ENCODE assay signal across 22 cellular contexts in the genomic region with DNA sequence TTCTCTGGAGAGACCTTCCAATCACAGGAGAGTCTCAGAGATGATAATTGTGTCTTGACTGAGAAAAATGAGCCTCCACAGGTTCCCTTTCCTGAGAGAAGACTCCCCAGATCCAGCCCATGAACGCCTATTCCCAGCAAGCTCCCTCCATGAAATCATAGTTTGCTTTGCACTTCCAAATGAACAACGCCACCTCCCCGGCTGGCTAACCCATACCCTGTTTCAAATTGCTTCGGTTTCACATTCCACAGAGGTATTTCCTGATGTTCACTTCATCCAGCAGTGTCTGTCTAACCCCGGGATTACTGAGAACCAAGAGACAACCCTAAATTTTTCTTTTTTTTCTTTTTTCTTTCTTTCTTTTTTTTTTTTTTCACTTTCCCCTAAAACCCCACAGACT.
"Had no signal": no experiment of that assay in that cellular context is flagged by ENCODE, and none has a peak within 500 bp of the region (broad histone marks: within the 10 kb centered on the region; RNA-seq: fewer than 3 reads in every experiment).

No MANE protein-coding gene starts in this region.

- DNase-seq: activated CD4-positive, alpha-beta T cell treated with anti-CD3 and anti-CD28 coated beads for 1 hour; activated CD4-positive, alpha-beta T cell treated with anti-CD3 and anti-CD28 coated beads, Interleukin-2, amount 50 U/mL, for 48 hours; activated CD8-positive, alpha-beta memory T cell treated with anti-CD3 and anti-CD28 coated beads, Interleukin-2, amount 10 ng/mL, durations not matched to agents 7 days and 5 days; activated effector memory CD4-positive, alpha-beta T cell treated with anti-CD3 and anti-CD28 coated beads, Interleukin-2, amount 50 U/mL, for 16 hours; activated T-cell treated with anti-CD3 and anti-CD28 coated beads, Interleukin-2, amount 50 U/mL, for 24 hours; amniotic stem cell; body of pancreas; effector memory CD4-positive, alpha-beta T cell; gastrocnemius medialis; heart right ventricle; left ventricle myocardium inferior; mesenchymal stem cell; nucleus accumbens; right cardiac atrium; SK-N-SH; stimulated activated naive CD8-positive, alpha-beta T cell treated with anti-CD3 and anti-CD28 coated beads, Interleukin-15, Interleukin-2, amounts not matched to agents 100 U/mL and 50 U/mL, for 24 hours; T-cell; T-helper 9 cell; transverse colon had no signal

- H3K9ac ChIP-seq: SK-N-SH had no signal

- H3K27ac ChIP-seq: body of pancreas, gastrocnemius medialis, heart right ventricle, left ventricle myocardium inferior, prostate gland, transverse colon had no signal

- H3K4me3 ChIP-seq: body of pancreas, gastrocnemius medialis, heart right ventricle, left ventricle myocardium inferior, prostate gland, smooth muscle cell, transverse colon had no signal

- H3K9me3 ChIP-seq: body of pancreas, gastrocnemius medialis, heart right ventricle, left ventricle myocardium inferior, prostate gland, SK-N-SH, transverse colon had no signal

- H3K27me3 ChIP-seq: body of pancreas, gastrocnemius medialis, heart right ventricle, transverse colon had no signal

- H3K9me2 ChIP-seq: SK-N-SH had no signal

- H3K4me2 ChIP-seq: SK-N-SH, smooth muscle cell had no signal

- ATAC-seq: activated CD8-positive, alpha-beta memory T cell treated with anti-CD3 and anti-CD28 coated beads, Interleukin-2, amount 10 ng/mL, durations not matched to agents 7 days and 5 days; body of pancreas; gastrocnemius medialis; heart right ventricle; natural killer cell treated with Interleukin-12 subunit alpha and Interleukin-12 subunit beta and Interleukin-15 and Interleukin-18, amount 100 ng/mL, for 72 hours; right cardiac atrium; stimulated activated naive CD8-positive, alpha-beta T cell treated with anti-CD3 and anti-CD28 coated beads, Interleukin-15, Interleukin-2, amounts not matched to agents 100 U/mL and 50 U/mL, for 24 hours; T-cell had no signal

- H3K36me3 ChIP-seq: gastrocnemius medialis, heart right ventricle, left ventricle myocardium inferior, prostate gland, transverse colon had no signal

- H3K4me1 ChIP-seq: body of pancreas, left ventricle myocardium inferior, prostate gland, transverse colon had no signal
